17 cellular contexts compared by ENCODE assay signal in genomic region chr17:21134559-21134958, GRCh38. TPM values are rescaled to one million over a fixed set of nuclear protein-coding genes. Genes with fewer than 3 reads are reported as not detected.
A peak's percentile ranks its signal among the peaks of the same experiment; 100 is the strongest.
DNase-seq lines count a peak whose midpoint lies in the region; FAIRE-seq and TF ChIP-seq lines count a peak whose summit lies in the region.
"Had no signal": no experiment of that assay in that cellular context is flagged by ENCODE, and none has a peak within 500 bp of the region (broad histone marks: within the 10 kb centered on the region; RNA-seq: fewer than 3 reads in every experiment).

No MANE protein-coding gene starts in this region.

- CTCF ChIA-PET in HEK293 (lab: Yijun Ruan, JAX), result interaction anchor here (0.6 to 1.1 kb wide), 5 partner anchors 34 to 378 kb away, joined by 3 read pairs; no protein-coding TSS in a partner anchor
- CTCF ChIA-PET in OCI-LY7 (lab: Charles Lee; ENCODE audit: unreplicated experiment), result no interaction called here

- TF ChIP-seq CTCF in HEK293 (tag by site-specific recombination; IDR thresholded peaks at IDR 0.05) (no peak), OCI-LY7 (conservative IDR thresholded peaks at IDR 0.05; ENCODE audit: low read length) (no peak), endodermal cell (conservative IDR thresholded peaks at IDR 0.05) (no peak)

- H3K9ac ChIP-seq in endodermal cell (ENCODE audit: extremely low read depth, low read length, poor library complexity, severe bottlenecking), result no peak overlapping the region

- H3K79me2 ChIP-seq in OCI-LY7 (ENCODE audit: insufficient read depth, low read depth, low read length), result no peaks in the 10 kb centered on the region

- no peak overlapping the region for H3K27ac Mint-ChIP-seq in endodermal cell
- H3K27ac Mint-ChIP-seq: CD4-positive, alpha-beta memory T cell; GM23338; H9; HFFc6 had no signal

- H3K9me3 ChIP-seq in HEK293 (ENCODE audit: control insufficient read depth, insufficient read depth, low read depth, low read length) (no peaks in the 10 kb centered on the region; the same call in 1 of the 2 replicates), OCI-LY7 (ENCODE audit: low read length) (peaks cover 41% of the 10 kb centered on the region), endodermal cell (ENCODE audit: control insufficient read depth, low read length) (peaks cover 77% of the 10 kb centered on the region)

- no peaks in the 10 kb centered on the region for H3K27me3 Mint-ChIP-seq in endodermal cell (ENCODE audit: insufficient read depth)
- H3K27me3 Mint-ChIP-seq: CD4-positive, alpha-beta memory T cell had no signal

- intact Hi-C loops in OCI-LY7 (cut with micrococcal nuclease; ENCODE audit: unreplicated experiment), result no loop called here

- peaks cover 6% of the 10 kb centered on the region for H3K4me1 Mint-ChIP-seq in endodermal cell
- H3K4me1 Mint-ChIP-seq: GM23338 had no signal

- POLR2A ChIA-PET in HEK293 (lab: Yijun Ruan, JAX) (no interaction called here), OCI-LY7 (lab: Charles Lee) (no interaction called here)

- no peak overlapping the region for H3K4me3 Mint-ChIP-seq in endodermal cell
- H3K4me3 Mint-ChIP-seq: CD4-positive, alpha-beta memory T cell; GM23338; H9; HFFc6 had no signal

- no TSS peak for BruUV-seq in OCI-LY7 (replicated peaks; lab: Mats Ljungman, UMichigan)

- no peak overlapping the region for H2AFZ ChIP-seq in OCI-LY7 (ENCODE audit: low read length)
- H2AFZ ChIP-seq: GM23338 had no signal

- no peak overlapping the region for H3K4me2 ChIP-seq in OCI-LY7 (ENCODE audit: low read length)
- H3K4me2 ChIP-seq: GM23338 had no signal

- H4K20me1 ChIP-seq in OCI-LY7 (ENCODE audit: insufficient read depth, low read length), result no peaks in the 10 kb centered on the region

- peak; percentile 43 for DNase-seq in OCI-LY7 (ENCODE audit: low spot score)
- no peak for DNase-seq in endodermal cell
- no peak for DNase-seq in NK-92 (lab: John Stamatoyannopoulos, UW; ENCODE audit: unreplicated experiment)
- DNase-seq in activated CD8-positive, alpha-beta memory T cell treated with anti-CD3 and anti-CD28 coated beads, Interleukin-2, amount 50 U/mL, for 48 hours, result no peak
- DNase-seq in RCC 7860 (ENCODE audit: low spot score), result no peak
- DNase-seq: C1 segment of cervical spinal cord; CD4-positive, alpha-beta memory T cell; COR-L47; DMS153; DMS79 treated with DMSO at 0.1 percent for 48 hours; GF-D8; H9; HFFc6 had no signal

- H3K4me3 ChIP-seq in HEK293 (ENCODE audit: low read depth, low read length), result no peak overlapping the region
- H3K4me3 ChIP-seq in OCI-LY7 (ENCODE audit: low read depth, low read length, poor library complexity, severe bottlenecking), result no peak overlapping the region
- peak overlapping the region; percentile 64 for H3K4me3 ChIP-seq in endodermal cell (ENCODE audit: low read length)
- H3K4me3 ChIP-seq: GM23338 had no signal

- H3K27ac ChIP-seq in HEK293 (ENCODE audit: extremely low read depth, low read depth, low read length) (no peak overlapping the region), OCI-LY7 (ENCODE audit: low read depth, low read length, poor library complexity, severe bottlenecking) (no peak overlapping the region), endodermal cell (ENCODE audit: low read depth, low read length) (no peak overlapping the region)

- peaks cover 77% of the 10 kb centered on the region for H3K9me3 Mint-ChIP-seq in endodermal cell

- no peaks in the 10 kb centered on the region for H3K27me3 ChIP-seq in endodermal cell (ENCODE audit: control insufficient read depth, insufficient read depth, low read length, poor library complexity, severe bottlenecking)

- H3K4me1 ChIP-seq in HEK293 (ENCODE audit: control insufficient read depth, insufficient read depth, low read length) (no peaks in the 10 kb centered on the region), OCI-LY7 (ENCODE audit: insufficient read depth, low read length, poor library complexity, severe bottlenecking) (no peaks in the 10 kb centered on the region), endodermal cell (ENCODE audit: control insufficient read depth, insufficient read depth, low read length) (no peaks in the 10 kb centered on the region)

- WGBS in endodermal cell (ENCODE audit: insufficient coverage in 1 of 2, insufficient read length in 1 of 2), 2 experiments, result 99 to 100% methylated on average over 1 to 2 of the region's 2 CpGs

- H3K36me3 ChIP-seq in HEK293 (ENCODE audit: control insufficient read depth in 2 of 2, insufficient read depth in 1 of 2, low read length in 2 of 2) (no peaks in the 10 kb centered on the region; a peak in 1 of 3 replicates), OCI-LY7 (ENCODE audit: insufficient read depth, low read length) (peaks cover 7% of the 10 kb centered on the region; the same call in 1 of the 2 replicates), endodermal cell (ENCODE audit: control insufficient read depth, insufficient read depth, low read length) (peaks cover 32% of the 10 kb centered on the region)

- no peak for FAIRE-seq in RCC 7860 (lab: Jason Lieb, UNC)
- FAIRE-seq: GM12891, GM18507 had no signal

- no peaks in the 10 kb centered on the region for H3K9me2 ChIP-seq in OCI-LY7 (ENCODE audit: insufficient read depth, low read length)

- peaks cover 42% of the 10 kb centered on the region for H3K36me3 Mint-ChIP-seq in endodermal cell (ENCODE audit: low read depth)

TF ChIP-seq in HEK293, 187 proteins besides CTCF, POLR2A, EP300 and RAD21:
- TF ChIP-seq ZNF548 (tag by site-specific recombination; IDR thresholded peaks at IDR 0.05) (no peak), ZBTB20 (tag by site-specific recombination; IDR thresholded peaks at IDR 0.05) (no peak), ZNF146 (tag by site-specific recombination; IDR thresholded peaks at IDR 0.05) (no peak), SETDB1 (IDR thresholded peaks at IDR 0.05; ENCODE audit: insufficient read length, low read length) (peak; percentile 98), OSR2 (tag by site-specific recombination; IDR thresholded peaks at IDR 0.05) (no peak), ZNF16 (tag by site-specific recombination; IDR thresholded peaks at IDR 0.05; ENCODE audit: low read depth) (no peak), ZNF549 (tag by site-specific recombination; IDR thresholded peaks at IDR 0.05) (0 out of 2 replicates have a peak, but pooled peaks have one; percentile 21), SP3 (tag by site-specific recombination; IDR thresholded peaks at IDR 0.05) (no peak), ZNF776 (tag by site-specific recombination; IDR thresholded peaks at IDR 0.05; ENCODE audit: borderline replicate concordance) (no peak), ZNF155 (tag by site-specific recombination; IDR thresholded peaks at IDR 0.05) (no peak), ZBTB7A (tag by site-specific recombination; IDR thresholded peaks at IDR 0.05; ENCODE audit: low read depth) (no peak), GFI1B (tag by site-specific recombination; IDR thresholded peaks at IDR 0.05) (no peak), ZNF600 (tag by site-specific recombination; IDR thresholded peaks at IDR 0.05) (no peak), ZNF449 (tag by site-specific recombination; IDR thresholded peaks at IDR 0.05) (no peak), ZNF529 (tag by site-specific recombination; IDR thresholded peaks at IDR 0.05; ENCODE audit: insufficient replicate concordance) (peak; percentile 17)

RNA-seq across cellular contexts. Expression of gene DHRS7B, which starts 7.8 kb away (rescaled TPM):
- total RNA-seq in OCI-LY7 (2014; rRNA removed; shearing (Covaris generic)), result 11.6 and 16.0 TPM in 2 replicates
- total RNA-seq in OCI-LY7 (2022), result 15.8 and 16.5 TPM in 2 replicates
- total RNA-seq in endodermal cell, result 10 to 100 TPM; 20.8 to 24.2 TPM
- 16.9 TPM for polyA plus RNA-seq in endodermal cell (2013, experiment 1 of 2)
- 15.0 TPM for polyA plus RNA-seq in endodermal cell (2013, experiment 2 of 2)
